In genomic region chr1:37997256-37998088, GRCh38 we compare ENCODE assay signal across 13 cellular contexts. TPM values are rescaled to one million over a fixed set of nuclear protein-coding genes. Genes with fewer than 3 reads are reported as not detected.
A peak's percentile ranks its signal among the peaks of the same experiment; 100 is the strongest.
DNase-seq lines count a peak whose midpoint lies in the region; ATAC-seq and TF ChIP-seq lines count a peak whose summit lies in the region.
"Had no signal": no experiment of that assay in that cellular context is flagged by ENCODE, and none has a peak within 500 bp of the region (broad histone marks: within the 10 kb centered on the region; RNA-seq: fewer than 3 reads in every experiment).

No MANE protein-coding gene starts in this region.

- intact Hi-C loops in activated CD4-positive, alpha-beta T cell treated with anti-CD3 and anti-CD28 coated beads, Interleukin-2, amount 10 ng/mL, durations not matched to agents 24 days and 14 days (cut with micrococcal nuclease) = loop anchor here (5.0 to 10.0 kb wide), 2 partner anchors 65 to 303 kb away; partner anchors contain the start of gene CDCA8
- intact Hi-C loops in dorsolateral prefrontal cortex (cut with DNase I) = loop anchor here in 1 of 2 donors (10.0 kb wide), 1 partner anchor 837 kb away; no protein-coding TSS in a partner anchor
- intact Hi-C loops in transverse colon (cut with DNase I; ENCODE audit: low total_unique reads) = no loop called here

- H3K36me3 ChIP-seq in transverse colon = no peaks in the 10 kb centered on the region

- TF ChIP-seq POLR2A in transverse colon (IDR thresholded peaks at IDR 0.05) (no peak), erythroblast (IDR thresholded peaks at IDR 0.05; ENCODE audit: low read length) (no peak)

- in situ Hi-C loops in transverse colon (cut with MboI; ENCODE audit: low pct_ligation_motif_present in 1 of 4, low pct_unique_long_range_greater_than_20kb in 1 of 4, low sequenced_read_pairs in 3 of 4) = no loop called here

- H3K4me1 ChIP-seq in transverse colon = peaks cover 30 to 60% (median 49%) of the 10 kb centered on the region in 4 donors

- no peaks in the 10 kb centered on the region for H3K9me3 ChIP-seq in transverse colon

- H3K9me3 Mint-ChIP-seq in activated CD4-positive, alpha-beta T cell treated with anti-CD3 and anti-CD28 coated beads, Interleukin-2, amount 10 ng/mL, durations not matched to agents 24 days and 14 days = no peaks in the 10 kb centered on the region
- H3K9me3 Mint-ChIP-seq in nephron = no peaks in the 10 kb centered on the region
- H3K9me3 Mint-ChIP-seq: T-helper 2 cell treated with Interferon-gamma antibody and Interleukin-4, amounts not matched to agents 5 μg/mL and 100 μg/mL, for 36 hours had no signal

- ATAC-seq in GM21390 (IDR thresholded peaks at IDR 0.05; ENCODE audit: unreplicated experiment) = no peak

- H3K36me3 Mint-ChIP-seq in activated CD4-positive, alpha-beta T cell treated with anti-CD3 and anti-CD28 coated beads, Interleukin-2, amount 10 ng/mL, durations not matched to agents 24 days and 14 days (ENCODE audit: low read depth) = peaks cover 40% of the 10 kb centered on the region
- H3K36me3 Mint-ChIP-seq in nephron (ENCODE audit: low read depth) = peaks cover 17% of the 10 kb centered on the region

- TF ChIP-seq CTCF in dorsolateral prefrontal cortex (IDR thresholded peaks at IDR 0.05 in 54 of 56, conservative IDR thresholded peaks at IDR 0.05 in 2 of 56; ENCODE audit: low read depth in 1 of 56, partially characterized antibody in 56 of 56) (no peak), nephron (IDR thresholded peaks at IDR 0.05; ENCODE audit: unreplicated experiment in 3 of 3) (no peak), transverse colon (IDR thresholded peaks at IDR 0.05) (no peak)

- H3K4me3 ChIP-seq in dorsolateral prefrontal cortex (no peak overlapping the region), transverse colon (no peak overlapping the region)

- H3K27me3 ChIP-seq in dorsolateral prefrontal cortex (peaks cover 0 to 4% (median 0%) of the 10 kb centered on the region in 45 donors), transverse colon (peaks cover 7% of the 10 kb centered on the region)

- H3K4me1 Mint-ChIP-seq in activated CD4-positive, alpha-beta T cell treated with anti-CD3 and anti-CD28 coated beads, Interleukin-2, amount 10 ng/mL, durations not matched to agents 24 days and 14 days = peaks cover 51% of the 10 kb centered on the region
- H3K4me1 Mint-ChIP-seq in nephron = peaks cover 60% of the 10 kb centered on the region

- H3K27me3 Mint-ChIP-seq in activated CD4-positive, alpha-beta T cell treated with anti-CD3 and anti-CD28 coated beads, Interleukin-2, amount 10 ng/mL, durations not matched to agents 24 days and 14 days = no peaks in the 10 kb centered on the region
- H3K27me3 Mint-ChIP-seq in nephron (ENCODE audit: low read depth) = peaks cover 4% of the 10 kb centered on the region
- H3K27me3 Mint-ChIP-seq: activated naive CD8-positive, alpha-beta T cell had no signal

- no peak for DNase-seq in activated CD4-positive, alpha-beta T cell treated with anti-CD3 and anti-CD28 coated beads, Interleukin-2, amount 10 ng/mL, durations not matched to agents 24 days and 14 days
- no peak for DNase-seq in activated CD4-positive, alpha-beta T cell treated with anti-CD3 and anti-CD28 coated beads, Interleukin-2, amount 50 U/mL, for 4 hours
- no peak for DNase-seq in dorsolateral prefrontal cortex
- DNase-seq in transverse colon = no peak
- no peak for DNase-seq in erythroblast (lab: John Stamatoyannopoulos, UW)
- no peak for DNase-seq in SK-N-DZ (ENCODE audit: low spot score)
- DNase-seq: NCI-H446 had no signal

- peak overlapping the region; percentile 41 for H3K27ac Mint-ChIP-seq in activated CD4-positive, alpha-beta T cell treated with anti-CD3 and anti-CD28 coated beads, Interleukin-2, amount 10 ng/mL, durations not matched to agents 24 days and 14 days
- peak overlapping the region; percentile 97 to 100 (median 98) for H3K27ac Mint-ChIP-seq in nephron

- peak overlapping the region in 30 of 59 donors; percentile 7 to 76 (median 54) for H3K27ac ChIP-seq in dorsolateral prefrontal cortex
- H3K27ac ChIP-seq in transverse colon = peak overlapping the region; percentile 82 to 94 (median 90)
- H3K27ac ChIP-seq: 22Rv1 had no signal

- no peak overlapping the region for H3K4me3 Mint-ChIP-seq in activated CD4-positive, alpha-beta T cell treated with anti-CD3 and anti-CD28 coated beads, Interleukin-2, amount 10 ng/mL, durations not matched to agents 24 days and 14 days
- peak overlapping the region in 1 of 3 experiments; percentile 63 for H3K4me3 Mint-ChIP-seq in nephron
- H3K4me3 Mint-ChIP-seq: activated naive CD8-positive, alpha-beta T cell had no signal

- 86% methylated on average over 25 of the region's 25 CpGs; no CpG with 5 or more reads in 1 of the 2 donors for WGBS in transverse colon (ENCODE audit: low coverage in 1 of 2), 2 donors

- TF ChIP-seq EP300 in transverse colon (IDR thresholded peaks at IDR 0.05; ENCODE audit: low read depth) = no peak

RNA-seq across cellular contexts. Expression of gene SF3A3, which starts 7.7 kb away (rescaled TPM):
- 132 and 144 TPM in 2 replicates for total RNA-seq in activated CD4-positive, alpha-beta T cell treated with anti-CD3 and anti-CD28 coated beads, Interleukin-2, amount 10 ng/mL, durations not matched to agents 24 days and 14 days
- total RNA-seq in dorsolateral prefrontal cortex (10 to 100 TPM; 30.2 to 67.9 (median 44.5) TPM), transverse colon (10 to 100 TPM; 17.7 to 55.0 (median 39.5) TPM)
- polyA plus RNA-seq in SK-N-DZ (2014; cell fraction: cytosol; rRNA removed) = 104 and 138 TPM in 2 replicates
- polyA plus RNA-seq in SK-N-DZ (2014; cell fraction: nucleus; rRNA removed) = 89.0 and 153 TPM in 2 replicates

RNA-seq across cellular contexts. Expression of gene FHL3, which starts 7.8 kb away (rescaled TPM):
- 40.8 and 41.9 TPM in 2 replicates for total RNA-seq in activated CD4-positive, alpha-beta T cell treated with anti-CD3 and anti-CD28 coated beads, Interleukin-2, amount 10 ng/mL, durations not matched to agents 24 days and 14 days
- total RNA-seq in dorsolateral prefrontal cortex (10 to 100 TPM in 51 of 120 experiments, 1 to 10 TPM in 69; 5.8 to 18.5 (median 9.6) TPM), transverse colon (10 to 100 TPM in 3 of 4 donors, 1 to 10 TPM in 1; 3.0 to 19.1 (median 12.2) TPM)
- polyA plus RNA-seq in SK-N-DZ (2014; cell fraction: cytosol; rRNA removed) = 8.5 and 9.1 TPM in 2 replicates
- polyA plus RNA-seq in SK-N-DZ (2014; cell fraction: nucleus; rRNA removed) = 8.7 and 10.1 TPM in 2 replicates

RNA-seq across cellular contexts. Expression of gene UTP11, which starts 15.1 kb away (rescaled TPM):
- total RNA-seq in activated CD4-positive, alpha-beta T cell treated with anti-CD3 and anti-CD28 coated beads, Interleukin-2, amount 10 ng/mL, durations not matched to agents 24 days and 14 days = 99.5 and 111 TPM in 2 replicates
- total RNA-seq in dorsolateral prefrontal cortex (10 to 100 TPM; 13.6 to 33.4 (median 24.4) TPM), transverse colon (10 to 100 TPM in 2 of 4 donors, 1 to 10 TPM in 2; 3.2 to 22.2 (median 15.3) TPM)
- 95.0 and 95.5 TPM in 2 replicates for polyA plus RNA-seq in SK-N-DZ (2014; cell fraction: cytosol; rRNA removed)
- polyA plus RNA-seq in SK-N-DZ (2014; cell fraction: nucleus; rRNA removed) = 36.9 and 51.2 TPM in 2 replicates

RNA-seq across cellular contexts. Expression of gene POU3F1, which starts 49.1 kb away (rescaled TPM):
- total RNA-seq in activated CD4-positive, alpha-beta T cell treated with anti-CD3 and anti-CD28 coated beads, Interleukin-2, amount 10 ng/mL, durations not matched to agents 24 days and 14 days = 1.4 and 1.5 TPM in 2 replicates
- total RNA-seq in dorsolateral prefrontal cortex = 1 to 10 TPM; 1.6 to 8.4 (median 4.4) TPM
- not detected for total RNA-seq in transverse colon
- polyA plus RNA-seq in SK-N-DZ (2014; cell fraction: cytosol; rRNA removed) = 0.96 and 1.3 TPM in 2 replicates
- 0.52 and 0.62 TPM in 2 replicates for polyA plus RNA-seq in SK-N-DZ (2014; cell fraction: nucleus; rRNA removed)
- total RNA-seq: glomerular endothelial cell had no signal

RNA-seq across cellular contexts. Expression of gene INPP5B, which starts 50.6 kb away (rescaled TPM):
- total RNA-seq in activated CD4-positive, alpha-beta T cell treated with anti-CD3 and anti-CD28 coated beads, Interleukin-2, amount 10 ng/mL, durations not matched to agents 24 days and 14 days = 23.8 and 27.2 TPM in 2 replicates
- total RNA-seq in dorsolateral prefrontal cortex (10 to 100 TPM; 23.9 to 71.7 (median 40.7) TPM), transverse colon (10 to 100 TPM; 32.6 to 43.6 (median 39.1) TPM)
- polyA plus RNA-seq in SK-N-DZ (2014; cell fraction: cytosol; rRNA removed) = 10.2 and 12.1 TPM in 2 replicates
- polyA plus RNA-seq in SK-N-DZ (2014; cell fraction: nucleus; rRNA removed) = 6.8 and 10.5 TPM in 2 replicates
